ENCODE assay signal across 8 cellular contexts in genomic region chr20:59939052-59939878, GRCh38. TPM values are rescaled to one million over a fixed set of nuclear protein-coding genes. Genes with fewer than 3 reads are reported as not detected.
A peak's percentile ranks its signal among the peaks of the same experiment; 100 is the strongest.
DNase-seq lines count a peak whose midpoint lies in the region; ATAC-seq, FAIRE-seq and TF ChIP-seq lines count a peak whose summit lies in the region.

No MANE protein-coding gene starts in this region.

- H3K4me1 Mint-ChIP-seq in CD4-positive, CD25-positive, alpha-beta regulatory T cell = peaks cover 37 to 62% (median 51%) of the 10 kb centered on the region in 4 donors
- H3K4me1 Mint-ChIP-seq in activated naive CD8-positive, alpha-beta T cell treated with anti-CD3 and anti-CD28 coated beads for 36 hours = peaks cover 37% of the 10 kb centered on the region

- peak overlapping the region in 2 of 3 donors; percentile 90 to 98 for H3K27ac Mint-ChIP-seq in CD4-positive, CD25-positive, alpha-beta regulatory T cell
- H3K27ac Mint-ChIP-seq in activated naive CD8-positive, alpha-beta T cell treated with anti-CD3 and anti-CD28 coated beads for 36 hours = no peak overlapping the region

- peaks cover 16% of the 10 kb centered on the region for H3K36me3 ChIP-seq in CD4-positive, CD25-positive, alpha-beta regulatory T cell (ENCODE audit: control insufficient read depth, insufficient read depth, low read length)

- TF ChIP-seq CTCF in D721Med (IDR thresholded peaks at IDR 0.05; ENCODE audit: insufficient read depth, missing control alignments) = no peak

- ATAC-seq in CD4-positive, CD25-positive, alpha-beta regulatory T cell (ENCODE audit: low read depth in 2 of 2) = no peak
- ATAC-seq in HG02885 (IDR thresholded peaks at IDR 0.05; ENCODE audit: poor library complexity, unreplicated experiment) (peak; percentile 25), GM18858 (IDR thresholded peaks at IDR 0.05; ENCODE audit: unreplicated experiment) (no peak)

- no peak for DNase-seq in CD4-positive, CD25-positive, alpha-beta regulatory T cell
- DNase-seq in activated naive CD8-positive, alpha-beta T cell treated with anti-CD3 and anti-CD28 coated beads for 36 hours = peak; percentile 15
- no peak for DNase-seq in NCI-H128 (lab: John Stamatoyannopoulos, UW; ENCODE audit: unreplicated experiment)
- DNase-seq in D721Med (ENCODE audit: insufficient read length, low spot score) = no peak

- H3K9me3 Mint-ChIP-seq in CD4-positive, CD25-positive, alpha-beta regulatory T cell = no peaks in the 10 kb centered on the region
- peaks cover 1% of the 10 kb centered on the region for H3K9me3 Mint-ChIP-seq in activated naive CD8-positive, alpha-beta T cell treated with anti-CD3 and anti-CD28 coated beads for 36 hours

- no peak overlapping the region for H3K4me3 ChIP-seq in CD4-positive, CD25-positive, alpha-beta regulatory T cell (ENCODE audit: low read depth, low read length)
- H3K4me3 ChIP-seq in iPS-11a (ENCODE audit: low read depth, low read length) (peak overlapping the region; percentile 87), skin epidermis (peak overlapping the region; percentile 62 to 78 (median 74))

- H3K9me3 ChIP-seq in CD4-positive, CD25-positive, alpha-beta regulatory T cell (ENCODE audit: control insufficient read depth in 2 of 2, low read length in 2 of 2) = no peaks in the 10 kb centered on the region

- FAIRE-seq in D721Med (lab: Jason Lieb, UNC) = no peak

- H3K4me3 Mint-ChIP-seq in CD4-positive, CD25-positive, alpha-beta regulatory T cell = peak overlapping the region; percentile 90 to 99 (median 94)
- peak overlapping the region; percentile 92 for H3K4me3 Mint-ChIP-seq in activated naive CD8-positive, alpha-beta T cell treated with anti-CD3 and anti-CD28 coated beads for 36 hours

- H3K27ac ChIP-seq in CD4-positive, CD25-positive, alpha-beta regulatory T cell (ENCODE audit: insufficient read depth, low read length, poor library complexity, severe bottlenecking) = peak overlapping the region; percentile 79
- H3K27ac ChIP-seq in skin epidermis = peak overlapping the region; percentile 55 to 99 (median 91)

- H3K4me1 ChIP-seq in CD4-positive, CD25-positive, alpha-beta regulatory T cell (ENCODE audit: control insufficient read depth, insufficient read depth, low read length, poor library complexity, severe bottlenecking) = peaks cover 49% of the 10 kb centered on the region

- H3K27me3 ChIP-seq in CD4-positive, CD25-positive, alpha-beta regulatory T cell (ENCODE audit: control insufficient read depth, insufficient read depth, low read length) = no peaks in the 10 kb centered on the region

- H3K36me3 Mint-ChIP-seq in CD4-positive, CD25-positive, alpha-beta regulatory T cell = peaks cover 3% of the 10 kb centered on the region
- peaks cover 16% of the 10 kb centered on the region for H3K36me3 Mint-ChIP-seq in activated naive CD8-positive, alpha-beta T cell treated with anti-CD3 and anti-CD28 coated beads for 36 hours

- H3K27me3 Mint-ChIP-seq in CD4-positive, CD25-positive, alpha-beta regulatory T cell = no peaks in the 10 kb centered on the region
- H3K27me3 Mint-ChIP-seq in activated naive CD8-positive, alpha-beta T cell treated with anti-CD3 and anti-CD28 coated beads for 36 hours = no peaks in the 10 kb centered on the region

RNA-seq across cellular contexts. Expression of gene PPP1R3D, which starts 0.8 kb away (rescaled TPM):
- total RNA-seq in CD4-positive, CD25-positive, alpha-beta regulatory T cell = 5.3 TPM
- polyA plus RNA-seq in CD4-positive, CD25-positive, alpha-beta regulatory T cell = 1 to 10 TPM; 1.9 to 3.0 (median 2.1) TPM
- total RNA-seq in activated naive CD8-positive, alpha-beta T cell treated with anti-CD3 and anti-CD28 coated beads for 36 hours = 1 to 10 TPM; 4.0 to 4.2 TPM

RNA-seq across cellular contexts. Expression of gene FAM217B, which starts 0.9 kb away (rescaled TPM):
- total RNA-seq in CD4-positive, CD25-positive, alpha-beta regulatory T cell = 15.8 TPM
- polyA plus RNA-seq in CD4-positive, CD25-positive, alpha-beta regulatory T cell = 10 to 100 TPM; 23.3 to 30.1 (median 25.9) TPM
- total RNA-seq in activated naive CD8-positive, alpha-beta T cell treated with anti-CD3 and anti-CD28 coated beads for 36 hours = 10 to 100 TPM; 25.7 to 28.7 TPM

RNA-seq across cellular contexts. Expression of gene SYCP2, which starts 5.8 kb away (rescaled TPM):
- 9.1 TPM for total RNA-seq in CD4-positive, CD25-positive, alpha-beta regulatory T cell
- 1 to 10 TPM in 3 of 4 donors, under 1 TPM in 1; 0.32 to 1.7 (median 1.1) TPM for polyA plus RNA-seq in CD4-positive, CD25-positive, alpha-beta regulatory T cell
- 1 to 10 TPM; 2.9 to 3.2 TPM for total RNA-seq in activated naive CD8-positive, alpha-beta T cell treated with anti-CD3 and anti-CD28 coated beads for 36 hours

RNA-seq across cellular contexts. Expression of gene CDH26, which starts 19.0 kb away (rescaled TPM):
- 1.0 TPM for total RNA-seq in CD4-positive, CD25-positive, alpha-beta regulatory T cell
- under 1 TPM in 2 of 4 donors, not detected in 2; 0.24 to 0.31 TPM for polyA plus RNA-seq in CD4-positive, CD25-positive, alpha-beta regulatory T cell
- total RNA-seq in activated naive CD8-positive, alpha-beta T cell treated with anti-CD3 and anti-CD28 coated beads for 36 hours = under 1 TPM; 0.52 to 0.66 TPM
